ENCODE assay signal across 10 cellular contexts in the genomic region with DNA sequence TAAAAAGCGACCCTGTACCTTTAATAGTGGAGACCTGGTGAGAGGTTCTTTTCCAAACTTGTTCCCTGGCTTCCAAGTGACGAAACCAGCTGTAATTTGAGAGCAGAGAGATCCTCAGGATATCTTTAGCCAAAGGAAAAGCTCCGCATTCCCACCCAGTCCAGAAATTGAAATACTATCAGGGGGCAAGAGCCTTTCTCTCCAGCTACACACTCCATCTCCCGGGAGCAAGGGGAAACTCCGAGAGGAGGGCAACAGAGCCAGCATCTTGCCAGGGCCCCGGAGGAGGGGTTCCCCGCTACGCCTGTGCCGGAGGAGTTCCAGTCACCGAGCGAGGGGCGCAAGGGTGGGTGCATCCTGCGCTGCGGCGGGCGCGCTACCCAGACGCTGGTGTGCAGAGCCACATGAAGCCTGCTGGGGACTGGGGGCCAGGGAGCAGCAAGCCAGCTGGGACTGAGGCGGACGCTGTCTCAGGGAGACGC. TPM values are rescaled to one million over a fixed set of nuclear protein-coding genes. Genes with fewer than 3 reads are reported as not detected.
DNase-seq lines count a peak whose midpoint lies in the region; ATAC-seq and TF ChIP-seq lines count a peak whose summit lies in the region.
"Had no signal": no experiment of that assay in that cellular context is flagged by ENCODE, and none has a peak within 500 bp of the region (broad histone marks: within the 10 kb centered on the region; RNA-seq: fewer than 3 reads in every experiment).

A gene (plus strand): TSS at position 148 of the 482 bp plus-strand sequence. CDS start 415 bp downstream, outside the sequence.

- H3K27me3 Mint-ChIP-seq in CD14-positive monocyte (ENCODE audit: low read depth in 3 of 3) = peaks cover 0 to 4% (median 0%) of the 10 kb centered on the region in 3 donors

- peak in 4 of 10 donors; percentile 9 to 50 (median 34) for DNase-seq in dorsolateral prefrontal cortex
- DNase-seq in left lobe of liver (ENCODE audit: low spot score) = peak; percentile 48
- DNase-seq in DMS153 (lab: John Stamatoyannopoulos, UW) = no peak
- no peak for DNase-seq in COLO668 (lab: John Stamatoyannopoulos, UW; ENCODE audit: unreplicated experiment)
- DNase-seq in CD14-positive monocyte (ENCODE audit: low spot score) = no peak
- DNase-seq: NCI-H2029; stimulated activated CD4-positive, alpha-beta T cell treated with anti-CD3 and anti-CD28 coated beads, Interleukin-2, amount 100 ng/mL, for 24 hours had no signal

- TF ChIP-seq CTCF in dorsolateral prefrontal cortex (IDR thresholded peaks at IDR 0.05 in 54 of 56, conservative IDR thresholded peaks at IDR 0.05 in 2 of 56; ENCODE audit: low read depth in 1 of 56, partially characterized antibody in 56 of 56) = no peak
- no peak for TF ChIP-seq CTCF in subcutaneous adipose tissue (IDR thresholded peaks at IDR 0.05; ENCODE audit: low read depth)
- TF ChIP-seq CTCF in CD14-positive monocyte (IDR thresholded peaks at IDR 0.05) = no peak

- no peak within 1 kb of the TSS for H3K27ac ChIP-seq in HUES64 (ENCODE audit: low read depth, low read length)
- peak within 1 kb of the TSS in 37 of 59 donors; percentile 4 to 80 (median 55) for H3K27ac ChIP-seq in dorsolateral prefrontal cortex

- no peaks in the 10 kb centered on the region for H3K4me1 ChIP-seq in HUES64 (ENCODE audit: insufficient read depth, low read length)

- H3K4me3 ChIP-seq in HUES64 (ENCODE audit: low read length) (peak within 1 kb of the TSS; percentile 43), dorsolateral prefrontal cortex (peak within 1 kb of the TSS; percentile 6 to 67 (median 53))

- no peak within 1 kb of the TSS for H3K27ac Mint-ChIP-seq in CD14-positive monocyte

- H3K27me3 ChIP-seq in HUES64 (ENCODE audit: insufficient read depth, low read length) (0 out of 2 replicates have a peak, but pooled peaks cover 7% of the 10 kb centered on the region), dorsolateral prefrontal cortex (peaks cover 0 to 25% (median 0%) of the 10 kb centered on the region in 45 donors)

- no peaks in the 10 kb centered on the region for H3K36me3 Mint-ChIP-seq in CD14-positive monocyte

- 90% methylated on average over 21 of the region's 21 CpGs for WGBS in HUES64

- no peaks in the 10 kb centered on the region for H3K36me3 ChIP-seq in HUES64 (ENCODE audit: insufficient read depth, low read length)

- H3K9me3 Mint-ChIP-seq in CD14-positive monocyte = peaks cover 0 to 6% (median 4%) of the 10 kb centered on the region in 7 donors

- H3K4me1 Mint-ChIP-seq in CD14-positive monocyte = no peaks in the 10 kb centered on the region

- no peaks in the 10 kb centered on the region for H3K9me3 ChIP-seq in HUES64 (ENCODE audit: insufficient read depth, low read depth, low read length)

- no peak within 1 kb of the TSS for H3K4me3 Mint-ChIP-seq in CD14-positive monocyte

- H3K9ac ChIP-seq in HUES64 (ENCODE audit: low read depth, low read length) = no peak within 1 kb of the TSS; the same call in 1 of the 2 replicates

- intact Hi-C loops in dorsolateral prefrontal cortex (cut with DNase I) (loop anchor here in 1 of 2 donors (10.0 kb wide), 1 partner anchor 61 kb away; no protein-coding TSS in a partner anchor), CD14-positive monocyte (cut with micrococcal nuclease) (no loop called here)

- ATAC-seq in left lobe of liver = peak; percentile 81
- no peak for ATAC-seq in GM19395 (IDR thresholded peaks at IDR 0.05; ENCODE audit: unreplicated experiment)

RNA-seq across cellular contexts. Expression of the gene that starts here (rescaled TPM):
- polyA plus RNA-seq in HUES64 (2013, experiment 1 of 2) = 0.45 TPM
- 0.57 TPM for polyA plus RNA-seq in HUES64 (2013, experiment 2 of 2)
- total RNA-seq in dorsolateral prefrontal cortex (10 to 100 TPM in 85 of 120 experiments, 1 to 10 TPM in 35; 5.0 to 25.5 (median 11.7) TPM), left lobe of liver (0.91 TPM), subcutaneous adipose tissue (100 to 1,000 TPM in 1 of 4 donors, 10 to 100 TPM in 3; 20.4 to 101 (median 38.9) TPM)
- polyA plus RNA-seq in CD14-positive monocyte = not detected

Comparison
In these comparisons a context has a peak if more than half of its experiments do, and no peak if none do; other contexts are left out.
1. Peak in DNase-seq and ATAC-seq in left lobe of liver; RNA of the gene not detected or under 1 TPM.